In genomic region chr17:21289902-21290571, GRCh38 we compare ENCODE assay signal across 1 cellular context.
TF ChIP-seq lines count a peak whose summit lies in the region.

No MANE protein-coding gene starts in this region.

TF ChIP-seq in HCT116, 20 proteins besides CTCF, POLR2A, EP300 and RAD21 (continued from another document):
- TF ChIP-seq REST (IDR thresholded peaks at IDR 0.05; ENCODE audit: low read depth) (no peak), ZNF274 (IDR thresholded peaks at IDR 0.05; ENCODE audit: low read depth, low read length) (no peak), JUND (IDR thresholded peaks at IDR 0.05) (no peak), SP1 (IDR thresholded peaks at IDR 0.05; ENCODE audit: low read depth) (no peak), ELF1 (IDR thresholded peaks at IDR 0.05; ENCODE audit: borderline replicate concordance, low read depth) (no peak), YY1 (IDR thresholded peaks at IDR 0.05; ENCODE audit: extremely low read depth, insufficient replicate concordance, low read depth, low read length) (no peak), ZFX (IDR thresholded peaks at IDR 0.05) (no peak), TCF7L2 (IDR thresholded peaks at IDR 0.05; ENCODE audit: borderline replicate concordance, extremely low read depth, insufficient read depth, insufficient read length) (no peak)
TF ChIP-seq in HCT116: peak in this region for 0.
